ENCODE assay signal across 31 cellular contexts in the genomic region with DNA sequence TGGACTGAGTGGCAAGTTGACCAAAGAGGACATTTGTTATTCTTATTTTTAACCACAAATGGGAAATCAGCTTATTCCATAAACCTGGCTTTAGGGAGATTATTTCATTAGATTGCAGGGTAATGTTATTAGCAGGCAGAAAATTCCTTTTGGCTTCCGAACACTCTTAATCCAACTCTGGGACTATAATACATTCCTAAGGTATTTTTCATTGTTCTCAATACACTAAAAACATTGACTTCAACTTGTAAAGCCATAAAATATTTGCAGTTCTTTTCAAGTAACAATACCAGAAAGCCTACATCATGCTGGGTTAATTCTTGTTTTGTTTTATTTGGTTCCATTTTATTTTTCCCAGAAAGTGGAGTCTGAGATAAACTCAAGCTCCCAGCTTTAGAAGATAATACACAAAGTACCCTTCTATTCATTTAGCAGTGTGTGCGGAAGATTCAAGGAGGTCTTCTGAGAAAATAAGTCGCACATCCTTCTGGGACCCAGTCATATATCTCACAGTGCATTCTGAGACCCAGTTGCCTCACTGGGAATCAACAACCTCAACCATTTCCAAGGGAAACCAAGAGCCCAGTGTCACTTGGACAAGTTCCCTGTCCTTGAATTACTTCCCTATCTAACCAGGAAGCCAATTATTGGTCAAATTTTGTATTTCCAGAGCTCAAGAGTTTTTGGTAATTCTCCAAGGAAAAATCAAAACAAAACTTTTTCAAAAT.
DNase-seq lines count a peak whose midpoint lies in the region; ATAC-seq and TF ChIP-seq lines count a peak whose summit lies in the region.
"Had no signal": no experiment of that assay in that cellular context is flagged by ENCODE, and none has a peak within 500 bp of the region (broad histone marks: within the 10 kb centered on the region; RNA-seq: fewer than 3 reads in every experiment).

No MANE protein-coding gene starts in this region.

- H3K9me3 ChIP-seq in mesenchymal stem cell (ENCODE audit: control insufficient read depth, low read length): no peaks in the 10 kb centered on the region
- H3K9me3 ChIP-seq: adrenal gland, HAP-1, ovary, thoracic aorta, vagina had no signal

- no peaks in the 10 kb centered on the region for H3K4me1 ChIP-seq in mesenchymal stem cell (ENCODE audit: control insufficient read depth, insufficient read depth, low read depth, low read length)
- H3K4me1 ChIP-seq: adrenal gland, HAP-1, vagina had no signal

- no peak overlapping the region for H2BK15ac ChIP-seq in mesenchymal stem cell (ENCODE audit: low read depth, poor library complexity, severe bottlenecking)

- H2AFZ ChIP-seq in mesenchymal stem cell (ENCODE audit: low read depth, low read length): no peak overlapping the region

- H3K4me1 Mint-ChIP-seq in stimulated activated naive B cell treated with anti-CD40 and anti-IgM and Interleukin-4, amounts not matched to agents 10 μg/mL and 1 μg/mL and 100 μg/mL, for 72 hours: no peaks in the 10 kb centered on the region
- H3K4me1 Mint-ChIP-seq: activated CD4-positive, alpha-beta T cell treated with anti-CD3 and anti-CD28 coated beads, Interleukin-2, amount 10 ng/mL, durations not matched to agents 24 days and 14 days; CD8-positive, alpha-beta memory T cell had no signal

- H2BK120ac ChIP-seq in mesenchymal stem cell (ENCODE audit: low read depth, low read length): no peak overlapping the region

- no peak overlapping the region for H2AK5ac ChIP-seq in mesenchymal stem cell (ENCODE audit: low read length, severe bottlenecking)

- no peaks in the 10 kb centered on the region for H3K36me3 Mint-ChIP-seq in stimulated activated naive B cell treated with anti-CD40 and anti-IgM and Interleukin-4, amounts not matched to agents 10 μg/mL and 1 μg/mL and 100 μg/mL, for 72 hours
- H3K36me3 Mint-ChIP-seq: CD8-positive, alpha-beta memory T cell had no signal

- in situ Hi-C loops in astrocyte of the spinal cord (cut with HindIII; ENCODE audit: low sequenced_read_pairs): no loop called here

- no peak overlapping the region for H2BK5ac ChIP-seq in mesenchymal stem cell (ENCODE audit: low read depth, low read length, poor library complexity, severe bottlenecking)

- H4K8ac ChIP-seq in mesenchymal stem cell (ENCODE audit: low read length): no peak overlapping the region

- WGBS in mesenchymal stem cell: 92% methylated on average over 3 of the region's 3 CpGs

- H3K9ac ChIP-seq in mesenchymal stem cell (ENCODE audit: low read length): peak overlapping the region; percentile 30

- H3K18ac ChIP-seq in mesenchymal stem cell (ENCODE audit: low read depth in 1 of 2, low read length in 2 of 2): no peak overlapping the region

- no peak overlapping the region for H3K23ac ChIP-seq in mesenchymal stem cell (ENCODE audit: low read length in 2 of 2)

- H3K4me2 ChIP-seq in mesenchymal stem cell (ENCODE audit: low read length, poor library complexity, severe bottlenecking): no peak overlapping the region

- H3K27ac ChIP-seq in mesenchymal stem cell (ENCODE audit: low read length, poor library complexity, severe bottlenecking): peak overlapping the region; percentile 17
- H3K27ac ChIP-seq: adrenal gland, HL-60, ovary, vagina, VCaP had no signal

- H3K79me1 ChIP-seq in mesenchymal stem cell (replicated peaks; ENCODE audit: low read length, poor library complexity, severe bottlenecking): no peaks in the 10 kb centered on the region

- ATAC-seq in HG03460 (IDR thresholded peaks at IDR 0.05; ENCODE audit: unreplicated experiment): no peak
- ATAC-seq in stimulated activated naive B cell treated with anti-CD40 and anti-IgM and Interleukin-4, amounts not matched to agents 10 μg/mL and 1 μg/mL and 100 μg/mL, for 72 hours (replicated peaks): no peak
- ATAC-seq: activated T-cell treated with anti-CD3 and anti-CD28 coated beads, Interleukin-2, amount 50 U/mL, for 4 hours; HepG2; left lobe of liver had no signal

- no peak overlapping the region for H3K27ac Mint-ChIP-seq in stimulated activated naive B cell treated with anti-CD40 and anti-IgM and Interleukin-4, amounts not matched to agents 10 μg/mL and 1 μg/mL and 100 μg/mL, for 72 hours
- H3K27ac Mint-ChIP-seq: activated CD4-positive, alpha-beta T cell treated with anti-CD3 and anti-CD28 coated beads, Interleukin-2, amount 10 ng/mL, durations not matched to agents 24 days and 14 days; CD8-positive, alpha-beta memory T cell; dendritic cell treated with granulocyte-macrophage colony-stimulating factor and Interleukin-4, amounts not matched to agents 40 ng/mL and 50 ng/mL, for 4 days; T-helper 2 cell treated with Interferon-gamma antibody and Interleukin-4, amounts not matched to agents 5 μg/mL and 100 μg/mL, for 36 hours had no signal

- DNase-seq in AG09309 (ENCODE audit: low read depth) (peak; percentile 73), GM04503 (ENCODE audit: low read depth) (peak; percentile 69), astrocyte of the spinal cord (ENCODE audit: low read depth, low spot score) (peak; percentile 55), mesenchymal stem cell (no peak), DMS153 (lab: John Stamatoyannopoulos, UW) (no peak), SW 1271 (lab: John Stamatoyannopoulos, UW) (no peak)
- no peak for DNase-seq in stimulated activated naive B cell treated with anti-CD40 and anti-IgM and Interleukin-4, amounts not matched to agents 10 μg/mL and 1 μg/mL and 100 μg/mL, for 72 hours
- DNase-seq: activated CD4-positive, alpha-beta T cell treated with anti-CD3 and anti-CD28 coated beads, Interleukin-2, amount 10 ng/mL, durations not matched to agents 24 days and 14 days; activated naive CD4-positive, alpha-beta T cell; activated T-cell treated with anti-CD3 and anti-CD28 coated beads, Interleukin-2, amount 50 U/mL, for 4 hours; CD8-positive, alpha-beta memory T cell; GF-D8; NCI-H1092 treated with DMSO at 0.1 percent for 48 hours; NCI-H1930; NCI-H69; ovary; retina; stimulated activated CD4-positive, alpha-beta T cell treated with anti-CD3 and anti-CD28 coated beads, Interleukin-4, amount 100 ng/mL, for 4 hours; stimulated activated naive CD4-positive, alpha-beta T cell treated with Interleukin-2 at 50 U/mL for 16 hours had no signal

- H3K36me3 ChIP-seq in mesenchymal stem cell (ENCODE audit: control insufficient read depth in 1 of 2, insufficient read depth in 2 of 2, low read depth in 1 of 2, low read length in 2 of 2): no peaks in the 10 kb centered on the region
- H3K36me3 ChIP-seq: adrenal gland, HAP-1, ovary, thoracic aorta, vagina had no signal

- no peak overlapping the region for H3K14ac ChIP-seq in mesenchymal stem cell (ENCODE audit: low read length in 2 of 2)

- no peak overlapping the region for H2BK12ac ChIP-seq in mesenchymal stem cell (ENCODE audit: low read length in 2 of 2)

- TF ChIP-seq CTCF in AG09309 (IDR thresholded peaks at IDR 0.05; ENCODE audit: control insufficient read depth, insufficient read depth, low read depth, low read length, missing control alignments): no peak
- no peak for TF ChIP-seq CTCF in astrocyte of the spinal cord (IDR thresholded peaks at IDR 0.05; ENCODE audit: low read depth, low read length)

- H3K4me3 Mint-ChIP-seq in stimulated activated naive B cell treated with anti-CD40 and anti-IgM and Interleukin-4, amounts not matched to agents 10 μg/mL and 1 μg/mL and 100 μg/mL, for 72 hours: no peak overlapping the region
- H3K4me3 Mint-ChIP-seq: activated CD4-positive, alpha-beta T cell treated with anti-CD3 and anti-CD28 coated beads, Interleukin-2, amount 10 ng/mL, durations not matched to agents 24 days and 14 days; activated T-cell treated with anti-CD3 and anti-CD28 coated beads, Interleukin-2, amount 50 U/mL, for 4 hours; CD8-positive, alpha-beta memory T cell; dendritic cell treated with granulocyte-macrophage colony-stimulating factor and Interleukin-4, amounts not matched to agents 40 ng/mL and 50 ng/mL, for 4 days; nephron; T-helper 2 cell treated with Interferon-gamma antibody and Interleukin-4, amounts not matched to agents 5 μg/mL and 100 μg/mL, for 36 hours had no signal

- peaks cover 2 to 8% of the 10 kb centered on the region in 2 donors for H3K27me3 Mint-ChIP-seq in stimulated activated naive B cell treated with anti-CD40 and anti-IgM and Interleukin-4, amounts not matched to agents 10 μg/mL and 1 μg/mL and 100 μg/mL, for 72 hours
- H3K27me3 Mint-ChIP-seq: dendritic cell treated with granulocyte-macrophage colony-stimulating factor and Interleukin-4, amounts not matched to agents 40 ng/mL and 50 ng/mL, for 4 days had no signal

- H3K4me3 ChIP-seq in AG09309 (ENCODE audit: control insufficient read depth, low read depth, low read length) (no peak overlapping the region), astrocyte of the spinal cord (ENCODE audit: low read depth, low read length) (no peak overlapping the region), mesenchymal stem cell (ENCODE audit: insufficient read depth in 1 of 2, low read depth in 1 of 2, low read length in 2 of 2) (peak overlapping the region in 1 of 2 experiments; percentile 25)
- H3K4me3 ChIP-seq: adrenal gland, HAP-1, ovary, thoracic aorta, vagina had no signal

- no peak overlapping the region for H3K4ac ChIP-seq in mesenchymal stem cell (ENCODE audit: low read depth in 1 of 2, low read length in 2 of 2)

- H4K91ac ChIP-seq in mesenchymal stem cell (ENCODE audit: low read length): no peak overlapping the region

- peaks cover 3 to 5% of the 10 kb centered on the region in 2 donors for H3K9me3 Mint-ChIP-seq in stimulated activated naive B cell treated with anti-CD40 and anti-IgM and Interleukin-4, amounts not matched to agents 10 μg/mL and 1 μg/mL and 100 μg/mL, for 72 hours
- H3K9me3 Mint-ChIP-seq: activated CD4-positive, alpha-beta T cell treated with anti-CD3 and anti-CD28 coated beads, Interleukin-2, amount 10 ng/mL, durations not matched to agents 24 days and 14 days; activated T-cell treated with anti-CD3 and anti-CD28 coated beads, Interleukin-2, amount 50 U/mL, for 4 hours; dendritic cell treated with granulocyte-macrophage colony-stimulating factor and Interleukin-4, amounts not matched to agents 40 ng/mL and 50 ng/mL, for 4 days; nephron; T-helper 2 cell treated with Interferon-gamma antibody and Interleukin-4, amounts not matched to agents 5 μg/mL and 100 μg/mL, for 36 hours had no signal

- peaks cover 0 to 3% of the 10 kb centered on the region in 2 experiments for H3K27me3 ChIP-seq in mesenchymal stem cell (ENCODE audit: control insufficient read depth in 1 of 2, insufficient read depth in 1 of 2, low read length in 2 of 2)
- H3K27me3 ChIP-seq: adrenal gland, ovary, vagina had no signal

Comparison
In these comparisons a context has a peak if more than half of its experiments do, and no peak if none do; other contexts are left out.
1. DNase-seq: peak in AG09309 (single experiment), GM04503 (single experiment) and astrocyte of the spinal cord (single experiment); none in mesenchymal stem cell (single experiment), DMS153 (single experiment), SW 1271 (0 of 2) and stimulated activated naive B cell treated with anti-CD40 and anti-IgM and Interleukin-4, amounts not matched to agents 10 μg/mL and 1 μg/mL and 100 μg/mL, for 72 hours (single experiment).